ENCODE assay signal across 31 cellular contexts in genomic region chr5:115713408-115713807, GRCh38.
"Had no signal": no experiment of that assay in that cellular context is flagged by ENCODE, and none has a peak within 500 bp of the region (broad histone marks: within the 10 kb centered on the region; RNA-seq: fewer than 3 reads in every experiment).

No MANE protein-coding gene starts in this region.

- H3K4me1 ChIP-seq: adrenal gland, body of pancreas, esophagus muscularis mucosa, foreskin keratinocyte, gastrocnemius medialis had no signal

- H3K36me3 Mint-ChIP-seq: activated naive CD8-positive, alpha-beta T cell treated with anti-CD3 and anti-CD28 coated beads for 36 hours had no signal

- H3K4me3 Mint-ChIP-seq: activated CD4-positive, alpha-beta memory T cell treated with anti-CD3 and anti-CD28 coated beads, Interleukin-2, amount 10 ng/mL, durations not matched to agents 7 days and 5 days; activated CD4-positive, alpha-beta T cell treated with anti-CD3 and anti-CD28 coated beads, Interleukin-2, amount 10 ng/mL, durations not matched to agents 7 days and 5 days; activated naive CD4-positive, alpha-beta T cell treated with anti-CD3 and anti-CD28 coated beads for 36 hours; activated naive CD4-positive, alpha-beta T cell treated with anti-CD3 and anti-CD28 coated beads, Interleukin-2, amount 50 U/mL, for 24 hours; activated naive CD8-positive, alpha-beta T cell treated with anti-CD3 and anti-CD28 coated beads for 36 hours; activated naive CD8-positive, alpha-beta T cell treated with anti-CD3 and anti-CD28 coated beads, Interleukin-2, amount 50 U/mL, for 24 hours; activated T-cell treated with anti-CD3 and anti-CD28 coated beads, Interleukin-2, amount 50 U/mL, for 4 hours; activated T-helper 17 cell treated with anti-CD3 and anti-CD28 coated beads, Interleukin-2, amount 50 U/mL, for 72 hours; effector memory CD8-positive, alpha-beta T cell; WTC11 had no signal

- ATAC-seq: activated naive CD8-positive, alpha-beta T cell treated with anti-CD3 and anti-CD28 coated beads, Interleukin-2, amount 50 U/mL, for 24 hours; activated T-cell treated with anti-CD3 and anti-CD28 coated beads, Interleukin-2, amount 50 U/mL, for 4 hours; activated T-helper 17 cell treated with anti-CD3 and anti-CD28 coated beads, Interleukin-2, amount 50 U/mL, for 72 hours; body of pancreas; effector memory CD8-positive, alpha-beta T cell; foreskin keratinocyte; gastrocnemius medialis; heart left ventricle; WTC11 had no signal

- H3K9me3 Mint-ChIP-seq: activated CD4-positive, alpha-beta T cell treated with anti-CD3 and anti-CD28 coated beads, Interleukin-2, amount 10 ng/mL, durations not matched to agents 7 days and 5 days; activated naive CD4-positive, alpha-beta T cell treated with anti-CD3 and anti-CD28 coated beads, Interleukin-2, amount 50 U/mL, for 24 hours had no signal

- H3K4me3 ChIP-seq: adrenal gland, body of pancreas, esophagus muscularis mucosa, gastrocnemius medialis, heart left ventricle had no signal

- H3K9me3 ChIP-seq: adrenal gland, body of pancreas, esophagus muscularis mucosa, gastrocnemius medialis had no signal

- H3K27ac ChIP-seq: adrenal gland, body of pancreas, esophagus muscularis mucosa, foreskin keratinocyte, gastrocnemius medialis, heart left ventricle, VCaP had no signal

- H3K36me3 ChIP-seq: adrenal gland, esophagus muscularis mucosa, gastrocnemius medialis, heart left ventricle had no signal

- H3K27ac Mint-ChIP-seq: activated CD4-positive, alpha-beta memory T cell treated with anti-CD3 and anti-CD28 coated beads, Interleukin-2, amount 10 ng/mL, durations not matched to agents 7 days and 5 days; activated CD4-positive, alpha-beta T cell treated with anti-CD3 and anti-CD28 coated beads, Interleukin-2, amount 10 ng/mL, durations not matched to agents 7 days and 5 days; activated naive CD4-positive, alpha-beta T cell treated with anti-CD3 and anti-CD28 coated beads for 36 hours; activated naive CD4-positive, alpha-beta T cell treated with anti-CD3 and anti-CD28 coated beads, Interleukin-2, amount 50 U/mL, for 24 hours; activated naive CD8-positive, alpha-beta T cell treated with anti-CD3 and anti-CD28 coated beads for 36 hours; activated naive CD8-positive, alpha-beta T cell treated with anti-CD3 and anti-CD28 coated beads, Interleukin-2, amount 50 U/mL, for 24 hours; activated T-helper 17 cell treated with anti-CD3 and anti-CD28 coated beads, Interleukin-2, amount 50 U/mL, for 72 hours; effector memory CD8-positive, alpha-beta T cell; WTC11 had no signal

- DNase-seq: activated CD4-positive, alpha-beta memory T cell treated with anti-CD3 and anti-CD28 coated beads, Interleukin-2, amount 10 ng/mL, durations not matched to agents 7 days and 5 days; activated CD4-positive, alpha-beta T cell treated with anti-CD3 and anti-CD28 coated beads for 1 hour; activated CD4-positive, alpha-beta T cell treated with anti-CD3 and anti-CD28 coated beads for 4 hours; activated CD4-positive, alpha-beta T cell treated with anti-CD3 and anti-CD28 coated beads, Interleukin-2, amount 10 ng/mL, durations not matched to agents 7 days and 5 days; activated CD4-positive, alpha-beta T cell treated with anti-CD3 and anti-CD28 coated beads, Interleukin-2, amount 50 U/mL, for 4 hours; activated CD8-positive, alpha-beta memory T cell treated with anti-CD3 and anti-CD28 coated beads for 24 hours; activated effector memory CD4-positive, alpha-beta T cell treated with Interleukin-2 at 50 U/mL for 16 hours; activated naive CD4-positive, alpha-beta T cell treated with anti-CD3 and anti-CD28 coated beads for 36 hours; activated naive CD8-positive, alpha-beta T cell treated with anti-CD3 and anti-CD28 coated beads for 36 hours; activated naive CD8-positive, alpha-beta T cell treated with anti-CD3 and anti-CD28 coated beads, Interleukin-2, amount 50 U/mL, for 24 hours; activated T-cell treated with anti-CD3 and anti-CD28 coated beads, Interleukin-2, amount 50 U/mL, for 4 hours; adrenal gland; amygdala; aorta; body of pancreas; caudate nucleus; cortex of kidney; dermis blood vessel endothelial cell; effector CD4-positive, alpha-beta T cell; effector memory CD8-positive, alpha-beta T cell; erythroblast; foreskin keratinocyte; gastrocnemius medialis; glutamatergic neuron; heart left ventricle; T-helper 2 cell had no signal

- H3K4me1 Mint-ChIP-seq: activated CD4-positive, alpha-beta memory T cell treated with anti-CD3 and anti-CD28 coated beads, Interleukin-2, amount 10 ng/mL, durations not matched to agents 7 days and 5 days; activated CD4-positive, alpha-beta T cell treated with anti-CD3 and anti-CD28 coated beads, Interleukin-2, amount 10 ng/mL, durations not matched to agents 7 days and 5 days; activated naive CD4-positive, alpha-beta T cell treated with anti-CD3 and anti-CD28 coated beads, Interleukin-2, amount 50 U/mL, for 24 hours; activated naive CD8-positive, alpha-beta T cell treated with anti-CD3 and anti-CD28 coated beads for 36 hours; activated naive CD8-positive, alpha-beta T cell treated with anti-CD3 and anti-CD28 coated beads, Interleukin-2, amount 50 U/mL, for 24 hours; activated T-helper 17 cell treated with anti-CD3 and anti-CD28 coated beads, Interleukin-2, amount 50 U/mL, for 72 hours; WTC11 had no signal
